Comparison of ENCODE assay signal across 38 cellular contexts in genomic region chr6:27948237-27948636, GRCh38. TPM values are rescaled to one million over a fixed set of nuclear protein-coding genes. Genes with fewer than 3 reads are reported as not detected.
"Had no signal": no experiment of that assay in that cellular context is flagged by ENCODE, and none has a peak within 500 bp of the region (broad histone marks: within the 10 kb centered on the region; RNA-seq: fewer than 3 reads in every experiment).

No MANE protein-coding gene starts in this region.

- H3K4me3 ChIP-seq: MG63 had no signal

- H3K9me3 ChIP-seq: MG63 had no signal

- DNase-seq: Karpas-422, Kasumi-1, MG63, MM.1S, MV-4-11, NCI-H1048, NCI-H1092, NCI-H1092 treated with DMSO at 0.1 percent for 48 hours, NCI-H1105, NCI-H1105 treated with DMSO at 0.1 percent for 48 hours, NCI-H1417, NCI-H1417 treated with DMSO at 0.1 percent for 48 hours, NCI-H1436, NCI-H1436 treated with DMSO at 0.1 percent for 48 hours, NCI-H146, NCI-H1694, NCI-H1694 treated with DMSO at 0.1 percent for 48 hours, NCI-H187, NCI-H187 treated with DMSO at 0.1 percent for 48 hours, NCI-H1930, NCI-H2029, NCI-H2029 treated with DMSO at 0.1 percent for 48 hours, NCI-H2081, NCI-H2081 treated with DMSO at 0.1 percent for 48 hours, NCI-H2107, NCI-H2171, NCI-H2171 treated with DMSO at 0.1 percent for 48 hours, NCI-H2227 treated with DMSO at 0.1 percent for 48 hours, NCI-H226, NCI-H345, NCI-H446, NCI-H446 treated with DMSO at 0.1 percent for 48 hours, NCI-H510A, NCI-H510A treated with DMSO at 0.1 percent for 48 hours had no signal

- H3K36me3 ChIP-seq: MG63 had no signal

RNA-seq across cellular contexts. Expression of gene OR2B6, which starts 8.8 kb away (rescaled TPM):
- total RNA-seq: LHCN-M2, MCF 10A had no signal

RNA-seq across cellular contexts. Expression of gene OR2B2, which starts 36.0 kb away (rescaled TPM):
- total RNA-seq: LHCN-M2, M059J, MCF 10A, NCI-H460 had no signal
